13 cellular contexts compared by ENCODE assay signal in the genomic region with DNA sequence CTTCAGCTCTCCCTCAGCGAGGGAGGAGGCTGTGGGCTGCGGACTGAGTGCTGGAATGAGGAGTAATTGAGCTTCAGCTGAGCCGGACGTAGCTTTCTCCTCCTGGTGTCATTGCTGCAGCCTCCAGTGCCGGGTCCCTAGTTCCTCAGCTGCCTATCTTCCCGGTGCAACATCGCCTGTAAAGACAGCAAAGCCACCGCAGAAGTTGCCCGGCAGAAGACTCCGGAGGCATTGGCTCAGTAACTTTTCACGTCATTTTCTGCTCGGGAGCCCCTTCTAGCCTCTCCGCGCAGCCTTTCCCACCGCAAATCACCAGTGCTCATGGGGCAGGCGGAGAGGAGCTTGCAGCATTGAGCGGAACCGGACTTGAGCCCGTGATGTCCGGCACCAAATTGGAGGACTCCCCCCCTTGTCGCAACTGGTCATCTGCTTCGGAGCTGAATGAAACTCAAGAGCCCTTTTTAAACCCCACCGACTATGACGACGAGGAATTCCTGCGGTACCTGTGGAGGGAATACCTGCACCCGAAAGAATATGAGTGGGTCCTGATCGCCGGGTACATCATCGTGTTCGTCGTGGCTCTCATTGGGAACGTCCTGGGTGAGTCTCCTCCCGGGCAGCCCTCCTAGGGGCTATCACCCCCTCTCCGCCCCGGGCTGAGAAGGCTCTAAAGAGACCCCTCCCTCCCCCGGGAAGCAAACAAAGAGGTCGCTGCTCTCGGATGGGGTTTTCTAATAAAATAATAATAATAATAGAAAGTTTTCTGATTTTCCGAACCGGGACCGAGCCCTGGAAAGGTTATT. TPM values are rescaled to one million over a fixed set of nuclear protein-coding genes. Genes with fewer than 3 reads are reported as not detected.
DNase-seq lines count a peak whose midpoint lies in the region; ATAC-seq and TF ChIP-seq lines count a peak whose summit lies in the region.
"Had no signal": no experiment of that assay in that cellular context is flagged by ENCODE, and none has a peak within 500 bp of the region (broad histone marks: within the 10 kb centered on the region; RNA-seq: fewer than 3 reads in every experiment).

A gene (plus strand): TSS at position 305 of the 803 bp plus-strand sequence. CDS start 73 bp downstream, at position 378.

- no peak within 1 kb of the TSS for H3K4me3 Mint-ChIP-seq in natural killer cell treated with Interleukin-12 subunit alpha and Interleukin-12 subunit beta and Interleukin-15 and Interleukin-18, amount 100 ng/mL, for 72 hours
- H3K4me3 Mint-ChIP-seq: activated T-helper 17 cell treated with anti-CD3 and anti-CD28 coated beads, Interleukin-2, amount 50 U/mL, for 72 hours; stimulated activated memory B cell treated with anti-CD40 and anti-IgM and Interleukin-4, amounts not matched to agents 10 μg/mL and 1 μg/mL and 100 μg/mL, for 72 hours had no signal

- no peak within 1 kb of the TSS for H3K18ac ChIP-seq in IMR-90 (ENCODE audit: low read depth, low read length)

- peaks cover 2% of the 10 kb centered on the region; the same call in 1 of the 2 replicates for H3K4me1 ChIP-seq in IMR-90 (ENCODE audit: control insufficient read depth, insufficient read depth, low read length)
- peaks cover 4% of the 10 kb centered on the region for H3K4me1 ChIP-seq in skeletal muscle satellite cell (ENCODE audit: control insufficient read depth, insufficient read depth, low read length)
- H3K4me1 ChIP-seq in adrenal gland (replicated peaks in 1 of 2): peaks cover 0 to 6% of the 10 kb centered on the region in 2 donors

- peak within 1 kb of the TSS; percentile 58 for H2AFZ ChIP-seq in IMR-90 (replicated peaks; ENCODE audit: low read length, poor library complexity)

- no peak for TF ChIP-seq CTCF in IMR-90 (conservative IDR thresholded peaks at IDR 0.05; ENCODE audit: low read depth, low read length)
- TF ChIP-seq CTCF in adrenal gland (IDR thresholded peaks at IDR 0.05): no peak

- no peak within 1 kb of the TSS for H2BK120ac ChIP-seq in IMR-90 (ENCODE audit: low read depth, low read length)

- H4K5ac ChIP-seq in IMR-90 (ENCODE audit: low read depth, low read length): no peak within 1 kb of the TSS

- CTCF ChIA-PET in IMR-90 (lab: Yijun Ruan, JAX): interaction anchor here (0.6 kb wide), 1 partner anchor 9 kb away, joined by 5 read pairs; no protein-coding TSS in a partner anchor

- WGBS in IMR-90 (ENCODE audit: extremely low coverage in 2 of 2, insufficient read length in 1 of 2), 2 experiments: 0% methylated on average over 11 of the region's 42 CpGs; no CpG with 5 or more reads in 1 of the 2 experiments
- WGBS in adrenal gland, 4 donors: 1 to 4% (median 2%) methylated on average over 31 to 42 of the region's 42 CpGs

- no peak within 1 kb of the TSS for H2AK5ac ChIP-seq in IMR-90 (ENCODE audit: low read depth, low read length)

- no peaks in the 10 kb centered on the region for H3K4me1 Mint-ChIP-seq in natural killer cell treated with Interleukin-12 subunit alpha and Interleukin-12 subunit beta and Interleukin-15 and Interleukin-18, amount 100 ng/mL, for 72 hours (ENCODE audit: low read depth in 2 of 2)
- H3K4me1 Mint-ChIP-seq: activated T-helper 17 cell treated with anti-CD3 and anti-CD28 coated beads, Interleukin-2, amount 50 U/mL, for 72 hours; stimulated activated memory B cell treated with anti-CD40 and anti-IgM and Interleukin-4, amounts not matched to agents 10 μg/mL and 1 μg/mL and 100 μg/mL, for 72 hours had no signal

- no peak within 1 kb of the TSS for H2BK15ac ChIP-seq in IMR-90 (ENCODE audit: low read depth, low read length)

- intact Hi-C loops in IMR-90 (cut with micrococcal nuclease) (no loop called here), adrenal gland (cut with DNase I) (no loop called here)

- dilution Hi-C loops in IMR-90 (cut with HindIII; ENCODE audit: low sequenced_read_pairs, unreplicated experiment): no loop called here

- TF ChIP-seq POLR2A in IMR-90 (IDR thresholded peaks at IDR 0.05; ENCODE audit: low read depth, low read length) (no peak), adrenal gland (IDR thresholded peaks at IDR 0.05) (no peak)

- peak within 1 kb of the TSS; percentile 50 for H2AK9ac ChIP-seq in IMR-90 (replicated peaks; ENCODE audit: low read depth, low read length, poor library complexity)

- H3K4me3 ChIP-seq in IMR-90 (ENCODE audit: insufficient read depth, low read depth, low read length): no peak within 1 kb of the TSS; the same call in 1 of the 2 replicates
- H3K4me3 ChIP-seq in skeletal muscle satellite cell (ENCODE audit: low read length): peak within 1 kb of the TSS; percentile 51
- no peak within 1 kb of the TSS for H3K4me3 ChIP-seq in adrenal gland

- H3K27ac Mint-ChIP-seq in natural killer cell treated with Interleukin-12 subunit alpha and Interleukin-12 subunit beta and Interleukin-15 and Interleukin-18, amount 100 ng/mL, for 72 hours: no peak within 1 kb of the TSS
- H3K27ac Mint-ChIP-seq: activated T-helper 17 cell treated with anti-CD3 and anti-CD28 coated beads, Interleukin-2, amount 50 U/mL, for 72 hours; stimulated activated memory B cell treated with anti-CD40 and anti-IgM and Interleukin-4, amounts not matched to agents 10 μg/mL and 1 μg/mL and 100 μg/mL, for 72 hours had no signal

- H3K56ac ChIP-seq in IMR-90 (ENCODE audit: extremely low read depth, insufficient read depth, low read length): no peak within 1 kb of the TSS

- H2BK5ac ChIP-seq in IMR-90 (ENCODE audit: low read depth, low read length, poor library complexity, severe bottlenecking): no peak within 1 kb of the TSS

- H2BK20ac ChIP-seq in IMR-90 (ENCODE audit: low read depth, low read length): no peak within 1 kb of the TSS

- no peaks in the 10 kb centered on the region for H3K36me3 Mint-ChIP-seq in natural killer cell treated with Interleukin-12 subunit alpha and Interleukin-12 subunit beta and Interleukin-15 and Interleukin-18, amount 100 ng/mL, for 72 hours
- H3K36me3 Mint-ChIP-seq: stimulated activated memory B cell treated with anti-CD40 and anti-IgM and Interleukin-4, amounts not matched to agents 10 μg/mL and 1 μg/mL and 100 μg/mL, for 72 hours had no signal

- peak; percentile 32; the same call in 1 of the 2 replicates for ATAC-seq in IMR-90 (ENCODE audit: low read depth)
- no peak for ATAC-seq in HG02798 (IDR thresholded peaks at IDR 0.05; ENCODE audit: poor library complexity, unreplicated experiment)
- ATAC-seq in HG03442 (IDR thresholded peaks at IDR 0.05; ENCODE audit: unreplicated experiment): no peak
- no peak for ATAC-seq in natural killer cell treated with Interleukin-12 subunit alpha and Interleukin-12 subunit beta and Interleukin-15 and Interleukin-18, amount 100 ng/mL, for 72 hours
- ATAC-seq: activated T-helper 17 cell treated with anti-CD3 and anti-CD28 coated beads, Interleukin-2, amount 50 U/mL, for 72 hours; stimulated activated memory B cell treated with anti-CD40 and anti-IgM and Interleukin-4, amounts not matched to agents 10 μg/mL and 1 μg/mL and 100 μg/mL, for 72 hours had no signal

- no peaks in the 10 kb centered on the region for H3K36me3 ChIP-seq in IMR-90 (ENCODE audit: control insufficient read depth, insufficient read depth, low read length)
- no peaks in the 10 kb centered on the region for H3K36me3 ChIP-seq in skeletal muscle satellite cell (ENCODE audit: insufficient read depth, low read length)
- no peaks in the 10 kb centered on the region for H3K36me3 ChIP-seq in adrenal gland (replicated peaks in 1 of 2)

- H3K27ac ChIP-seq in IMR-90 (ENCODE audit: insufficient read depth, low read length) (no peak within 1 kb of the TSS), adrenal gland (no peak within 1 kb of the TSS)

- no peak within 1 kb of the TSS for H4K91ac ChIP-seq in IMR-90 (ENCODE audit: insufficient read depth, low read depth, low read length)

- H3K9me3 ChIP-seq in IMR-90 (ENCODE audit: control insufficient read depth, insufficient read depth, low read length) (no peaks in the 10 kb centered on the region; the same call in 1 of the 2 replicates), skeletal muscle satellite cell (replicated peaks; ENCODE audit: low read length) (no peaks in the 10 kb centered on the region), adrenal gland (replicated peaks in 1 of 3) (no peaks in the 10 kb centered on the region)

- H3K4ac ChIP-seq in IMR-90 (ENCODE audit: low read depth, low read length): no peak within 1 kb of the TSS

- DNase-seq in IMR-90 (peak; percentile 1), cerebellum (ENCODE audit: low spot score) (no peak), islet precursor cell (peak; percentile 70), adrenal gland (no peak)
- no peak for DNase-seq in natural killer cell treated with Interleukin-12 subunit alpha and Interleukin-12 subunit beta and Interleukin-15 and Interleukin-18, amount 100 ng/mL, for 72 hours (ENCODE audit: low spot score)
- DNase-seq: stimulated activated CD4-positive, alpha-beta T cell treated with anti-CD3 and anti-CD28 coated beads, Interleukin-15, amount 100 ng/mL, for 24 hours had no signal

- TF ChIP-seq RAD21 in IMR-90 (IDR thresholded peaks at IDR 0.05; ENCODE audit: low read length): no peak

- no peaks in the 10 kb centered on the region for H4K20me1 ChIP-seq in IMR-90 (ENCODE audit: insufficient read depth, low read length)

- H3K9ac ChIP-seq in IMR-90 (ENCODE audit: low read depth, low read length) (no peak within 1 kb of the TSS), skeletal muscle satellite cell (ENCODE audit: low read depth, low read length) (no peak within 1 kb of the TSS)

- no peaks in the 10 kb centered on the region for H3K79me1 ChIP-seq in IMR-90 (ENCODE audit: low read depth in 1 of 2, low read length in 2 of 2)

- POLR2A ChIA-PET in IMR-90 (lab: Charles Lee; ENCODE audit: unreplicated experiment): no interaction called here

- no peak within 1 kb of the TSS for H3K14ac ChIP-seq in IMR-90 (replicated peaks; ENCODE audit: low read depth, low read length)

- no peak within 1 kb of the TSS; the same call in 1 of the 2 replicates for H3K23ac ChIP-seq in IMR-90 (ENCODE audit: low read depth, low read length)

- no TSS peak for BruUV-seq in IMR-90 (replicated peaks; lab: Mats Ljungman, UMichigan)

- H3K4me2 ChIP-seq in IMR-90 (ENCODE audit: low read depth, low read length) (peak within 1 kb of the TSS; percentile 70; the same call in 1 of the 2 replicates), skeletal muscle satellite cell (ENCODE audit: low read length) (peak within 1 kb of the TSS; percentile 68)

- in situ Hi-C loops in IMR-90 (cut with MboI; ENCODE audit: low sequenced_read_pairs): no loop called here

- H3K9me3 Mint-ChIP-seq in natural killer cell treated with Interleukin-12 subunit alpha and Interleukin-12 subunit beta and Interleukin-15 and Interleukin-18, amount 100 ng/mL, for 72 hours: peaks cover 9% of the 10 kb centered on the region

- H3K27me3 Mint-ChIP-seq in natural killer cell treated with Interleukin-12 subunit alpha and Interleukin-12 subunit beta and Interleukin-15 and Interleukin-18, amount 100 ng/mL, for 72 hours: peaks cover 9 to 21% of the 10 kb centered on the region in 2 donors
- H3K27me3 Mint-ChIP-seq: activated T-helper 17 cell treated with anti-CD3 and anti-CD28 coated beads, Interleukin-2, amount 50 U/mL, for 72 hours; stimulated activated memory B cell treated with anti-CD40 and anti-IgM and Interleukin-4, amounts not matched to agents 10 μg/mL and 1 μg/mL and 100 μg/mL, for 72 hours had no signal

- peaks cover 27% of the 10 kb centered on the region for H3K27me3 ChIP-seq in IMR-90 (ENCODE audit: control insufficient read depth, insufficient read depth, low read length)
- H3K27me3 ChIP-seq in skeletal muscle satellite cell (ENCODE audit: control insufficient read depth, insufficient read depth, low read length): peaks cover 45% of the 10 kb centered on the region
- H3K27me3 ChIP-seq in adrenal gland: peaks cover 4% of the 10 kb centered on the region

- no peak within 1 kb of the TSS for H4K8ac ChIP-seq in IMR-90 (ENCODE audit: low read depth in 2 of 2, low read length in 2 of 2)

- no peaks in the 10 kb centered on the region for H3K9me1 ChIP-seq in IMR-90 (ENCODE audit: insufficient read depth, low read length)

RNA-seq across cellular contexts. Expression of the gene that starts here (rescaled TPM):
- total RNA-seq in IMR-90 (2012; rRNA removed) (under 0.01 TPM in 1 of 2 replicates, not detected in the other), cerebellum (10.2 TPM), adrenal gland (under 1 TPM in 1 of 8 donors, not detected in 7; 0.41 TPM)
- polyA plus RNA-seq in IMR-90 (2012; rRNA removed) (not detected in 2 replicates), adrenal gland (under 1 TPM in 1 of 3 donors, not detected in 2; 0.03 TPM)
- polyA plus RNA-seq in IMR-90 (2012; cell fraction: cytosol; rRNA removed): 0.02 TPM in 1 of 2 replicates, not detected in the other
- not detected in 2 replicates for polyA plus RNA-seq in IMR-90 (2012; cell fraction: nucleus; rRNA removed; ENCODE audit: low replicate concordance)
- total RNA-seq in skeletal muscle satellite cell (2012; rRNA removed): not detected in 2 replicates
- total RNA-seq in natural killer cell treated with Interleukin-12 subunit alpha and Interleukin-12 subunit beta and Interleukin-15 and Interleukin-18, amount 100 ng/mL, for 72 hours: not detected
- total RNA-seq: activated T-helper 17 cell treated with anti-CD3 and anti-CD28 coated beads, Interleukin-2, amount 50 U/mL, for 72 hours; bronchial epithelial cell; mononuclear cell had no signal

Comparison
In these comparisons a context has a peak if more than half of its experiments do, and no peak if none do; other contexts are left out.
1. Peak in DNase-seq, ATAC-seq and H3K4me2 ChIP-seq in IMR-90; RNA of the gene not detected or under 1 TPM.